Comparison of ENCODE assay signal across 9 cellular contexts in the genomic region with DNA sequence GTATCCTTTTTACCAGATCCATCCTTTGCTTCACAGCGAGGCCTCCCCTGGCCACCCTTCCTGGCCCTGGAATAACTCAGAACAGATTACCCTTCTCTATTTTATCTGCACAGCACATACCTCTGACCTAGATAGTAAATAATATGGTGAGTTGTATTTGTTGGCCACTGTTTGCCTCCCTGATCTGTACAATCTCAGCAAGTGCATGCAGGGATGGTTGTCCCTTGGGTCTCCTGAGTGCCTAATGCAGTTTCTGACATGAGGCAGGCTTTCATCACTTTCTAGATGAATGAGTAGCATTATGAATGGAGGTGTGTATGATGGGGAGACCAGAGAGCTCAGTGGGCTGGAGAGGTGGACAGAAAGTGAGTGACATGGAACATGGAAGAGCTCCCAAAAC.
"Had no signal": no experiment of that assay in that cellular context is flagged by ENCODE, and none has a peak within 500 bp of the region (broad histone marks: within the 10 kb centered on the region; RNA-seq: fewer than 3 reads in every experiment).

No MANE protein-coding gene starts in this region.

- H3K9me3 ChIP-seq: HAP-1 had no signal

- ATAC-seq: HCT116, HepG2, K562 had no signal

- H3K4me3 Mint-ChIP-seq: HFFc6 had no signal

- H3K4me1 ChIP-seq: HAP-1 had no signal

- H3K27ac Mint-ChIP-seq: HFFc6 had no signal

- H3K36me3 ChIP-seq: HAP-1 had no signal

- H3K9me3 Mint-ChIP-seq: HFFc6 had no signal

- DNase-seq: GM23248, GOT3, H7, HFFc6, KG1 had no signal

- H3K4me3 ChIP-seq: GM23248, HAP-1, K562 had no signal
